ENCODE assay signal across 12 cellular contexts in genomic region chr4:47510036-47510435, GRCh38. TPM values are rescaled to one million over a fixed set of nuclear protein-coding genes. Genes with fewer than 3 reads are reported as not detected.
DNase-seq lines count a peak whose midpoint lies in the region; ATAC-seq, FAIRE-seq and TF ChIP-seq lines count a peak whose summit lies in the region.
"Had no signal": no experiment of that assay in that cellular context is flagged by ENCODE, and none has a peak within 500 bp of the region (broad histone marks: within the 10 kb centered on the region; RNA-seq: fewer than 3 reads in every experiment).

No MANE protein-coding gene starts in this region.

- H3K9me3 Mint-ChIP-seq in activated CD4-positive, alpha-beta T cell treated with anti-CD3 and anti-CD28 coated beads, Interleukin-2, amount 10 ng/mL, durations not matched to agents 24 days and 14 days = no peaks in the 10 kb centered on the region
- H3K9me3 Mint-ChIP-seq: activated naive CD4-positive, alpha-beta T cell treated with anti-CD3 and anti-CD28 coated beads for 36 hours had no signal

- H3K4me1 Mint-ChIP-seq in activated CD4-positive, alpha-beta T cell treated with anti-CD3 and anti-CD28 coated beads, Interleukin-2, amount 10 ng/mL, durations not matched to agents 24 days and 14 days = peaks cover 2% of the 10 kb centered on the region

- H3K27ac ChIP-seq in ascending aorta = peak overlapping the region; percentile 72
- H3K27ac ChIP-seq: ovary, Peyer's patch had no signal

- H3K9me3 ChIP-seq in ascending aorta = no peaks in the 10 kb centered on the region
- H3K9me3 ChIP-seq: ovary, Peyer's patch had no signal

- H3K27me3 Mint-ChIP-seq in activated CD4-positive, alpha-beta T cell treated with anti-CD3 and anti-CD28 coated beads, Interleukin-2, amount 10 ng/mL, durations not matched to agents 24 days and 14 days = peaks cover 12% of the 10 kb centered on the region

- peaks cover 20 to 28% of the 10 kb centered on the region in 2 donors for H3K36me3 ChIP-seq in ascending aorta
- H3K36me3 ChIP-seq: ovary had no signal

- H3K4me3 ChIP-seq in ascending aorta = peak overlapping the region in 1 of 2 donors; percentile 13
- H3K4me3 ChIP-seq: ovary, Peyer's patch had no signal

- H3K4me3 Mint-ChIP-seq in activated CD4-positive, alpha-beta T cell treated with anti-CD3 and anti-CD28 coated beads, Interleukin-2, amount 10 ng/mL, durations not matched to agents 24 days and 14 days = no peak overlapping the region
- H3K4me3 Mint-ChIP-seq: activated naive CD4-positive, alpha-beta T cell treated with anti-CD3 and anti-CD28 coated beads for 36 hours had no signal

- TF ChIP-seq CTCF in ascending aorta (IDR thresholded peaks at IDR 0.05) (no peak), omental fat pad (IDR thresholded peaks at IDR 0.05) (no peak)

- peaks cover 0 to 16% of the 10 kb centered on the region in 2 donors for H3K4me1 ChIP-seq in ascending aorta
- H3K4me1 ChIP-seq: Peyer's patch had no signal

- no peaks in the 10 kb centered on the region for H3K27me3 ChIP-seq in ascending aorta
- H3K27me3 ChIP-seq: ovary, Peyer's patch had no signal

- DNase-seq in ascending aorta (ENCODE audit: low spot score in 2 of 2) (no peak), omental fat pad (ENCODE audit: low spot score) (no peak), HTR-8/SVneo (ENCODE audit: insufficient read length, low spot score) (no peak), OCI-M1 (lab: John Stamatoyannopoulos, UW) (no peak)
- no peak for DNase-seq in stimulated activated naive CD4-positive, alpha-beta T cell treated with Interleukin-2 at 50 U/mL for 16 hours (lab: John Stamatoyannopoulos, UW)
- no peak for DNase-seq in activated CD4-positive, alpha-beta T cell treated with anti-CD3 and anti-CD28 coated beads, Interleukin-2, amount 10 ng/mL, durations not matched to agents 24 days and 14 days
- DNase-seq: activated naive CD4-positive, alpha-beta T cell treated with anti-CD3 and anti-CD28 coated beads for 36 hours; NCI-H1105 treated with DMSO at 0.1 percent for 48 hours; ovary; Peyer's patch had no signal

- no peaks in the 10 kb centered on the region for H3K36me3 Mint-ChIP-seq in activated CD4-positive, alpha-beta T cell treated with anti-CD3 and anti-CD28 coated beads, Interleukin-2, amount 10 ng/mL, durations not matched to agents 24 days and 14 days (ENCODE audit: low read depth)

- intact Hi-C loops in ascending aorta (cut with DNase I) = loop anchor here (2.0 kb wide), 1 partner anchor 15 kb away; no protein-coding TSS in a partner anchor
- intact Hi-C loops in activated CD4-positive, alpha-beta T cell treated with anti-CD3 and anti-CD28 coated beads, Interleukin-2, amount 10 ng/mL, durations not matched to agents 24 days and 14 days (cut with micrococcal nuclease) = no loop called here

- H3K27ac Mint-ChIP-seq in activated CD4-positive, alpha-beta T cell treated with anti-CD3 and anti-CD28 coated beads, Interleukin-2, amount 10 ng/mL, durations not matched to agents 24 days and 14 days = no peak overlapping the region
- H3K27ac Mint-ChIP-seq: activated naive CD4-positive, alpha-beta T cell treated with anti-CD3 and anti-CD28 coated beads for 36 hours had no signal

- FAIRE-seq in HTR-8/SVneo (lab: Jason Lieb, UNC) = no peak

- ATAC-seq in GM18909 (IDR thresholded peaks at IDR 0.05; ENCODE audit: poor library complexity, unreplicated experiment) = peak; percentile 28
- peak; percentile 24 for ATAC-seq in HG02798 (IDR thresholded peaks at IDR 0.05; ENCODE audit: poor library complexity, unreplicated experiment)
- ATAC-seq in omental fat pad (ENCODE audit: low FRiP score) = peak; percentile 58

RNA-seq across cellular contexts. Expression of gene ATP10D, which starts 25.0 kb away (rescaled TPM):
- total RNA-seq in ascending aorta = 22.1 TPM
- 10 to 100 TPM; 10.2 to 19.9 (median 13.8) TPM for total RNA-seq in omental fat pad
- 0.71 and 1.3 TPM in 2 replicates for total RNA-seq in activated CD4-positive, alpha-beta T cell treated with anti-CD3 and anti-CD28 coated beads, Interleukin-2, amount 10 ng/mL, durations not matched to agents 24 days and 14 days

RNA-seq across cellular contexts. Expression of gene COMMD8, which starts 46.5 kb away (rescaled TPM):
- total RNA-seq in ascending aorta (1.7 TPM), omental fat pad (10 to 100 TPM in 3 of 4 donors, 1 to 10 TPM in 1; 8.8 to 17.8 (median 13.6) TPM)
- total RNA-seq in activated CD4-positive, alpha-beta T cell treated with anti-CD3 and anti-CD28 coated beads, Interleukin-2, amount 10 ng/mL, durations not matched to agents 24 days and 14 days = 17.6 and 17.8 TPM in 2 replicates
